In genomic region chr5:75489847-75490246, GRCh38 we compare ENCODE assay signal across 1 cellular context.
TF ChIP-seq lines count a peak whose summit lies in the region.

No MANE protein-coding gene starts in this region.

TF ChIP-seq in HEK293, 187 proteins besides CTCF, POLR2A, EP300 and RAD21 (continued from another document):
- TF ChIP-seq, protein P1, sequence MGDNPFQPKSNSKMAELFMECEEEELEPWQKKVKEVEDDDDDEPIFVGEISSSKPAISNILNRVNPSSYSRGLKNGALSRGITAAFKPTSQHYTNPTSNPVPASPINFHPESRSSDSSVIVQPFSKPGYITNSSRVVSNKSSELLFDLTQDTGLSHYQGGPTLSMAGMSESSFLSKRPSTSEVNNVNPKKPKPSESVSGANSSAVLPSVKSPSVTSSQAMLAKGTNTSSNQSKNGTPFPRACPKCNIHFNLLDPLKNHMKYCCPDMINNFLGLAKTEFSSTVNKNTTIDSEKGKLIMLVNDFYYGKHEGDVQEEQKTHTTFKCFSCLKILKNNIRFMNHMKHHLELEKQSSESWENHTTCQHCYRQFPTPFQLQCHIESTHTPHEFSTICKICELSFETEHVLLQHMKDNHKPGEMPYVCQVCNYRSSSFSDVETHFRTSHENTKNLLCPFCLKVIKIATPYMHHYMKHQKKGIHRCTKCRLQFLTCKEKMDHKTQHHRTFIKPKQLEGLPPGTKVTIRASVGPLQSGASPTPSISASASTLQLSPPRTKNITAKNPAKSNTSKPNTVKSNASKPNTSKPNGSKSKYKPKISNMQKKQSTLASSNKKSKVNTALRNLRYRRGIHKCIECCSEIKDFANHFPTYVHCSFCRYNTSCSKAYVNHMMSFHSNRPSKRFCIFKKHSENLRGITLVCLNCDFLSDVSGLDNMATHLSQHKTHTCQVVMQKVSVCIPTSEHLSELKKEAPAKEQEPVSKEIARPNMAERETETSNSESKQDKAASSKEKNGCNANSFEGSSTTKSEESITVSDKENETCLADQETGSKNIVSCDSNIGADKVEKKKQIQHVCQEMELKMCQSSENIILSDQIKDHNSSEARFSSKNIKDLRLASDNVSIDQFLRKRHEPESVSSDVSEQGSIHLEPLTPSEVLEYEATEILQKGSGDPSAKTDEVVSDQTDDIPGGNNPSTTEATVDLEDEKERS (tag by site-specific recombination; IDR thresholded peaks at IDR 0.05) = 0 out of 2 replicates have a peak, but pooled peaks have one; percentile 34
- TF ChIP-seq ZNF146 (tag by site-specific recombination; IDR thresholded peaks at IDR 0.05) = peak; percentile 87
